12 cellular contexts compared by ENCODE assay signal in the genomic region with DNA sequence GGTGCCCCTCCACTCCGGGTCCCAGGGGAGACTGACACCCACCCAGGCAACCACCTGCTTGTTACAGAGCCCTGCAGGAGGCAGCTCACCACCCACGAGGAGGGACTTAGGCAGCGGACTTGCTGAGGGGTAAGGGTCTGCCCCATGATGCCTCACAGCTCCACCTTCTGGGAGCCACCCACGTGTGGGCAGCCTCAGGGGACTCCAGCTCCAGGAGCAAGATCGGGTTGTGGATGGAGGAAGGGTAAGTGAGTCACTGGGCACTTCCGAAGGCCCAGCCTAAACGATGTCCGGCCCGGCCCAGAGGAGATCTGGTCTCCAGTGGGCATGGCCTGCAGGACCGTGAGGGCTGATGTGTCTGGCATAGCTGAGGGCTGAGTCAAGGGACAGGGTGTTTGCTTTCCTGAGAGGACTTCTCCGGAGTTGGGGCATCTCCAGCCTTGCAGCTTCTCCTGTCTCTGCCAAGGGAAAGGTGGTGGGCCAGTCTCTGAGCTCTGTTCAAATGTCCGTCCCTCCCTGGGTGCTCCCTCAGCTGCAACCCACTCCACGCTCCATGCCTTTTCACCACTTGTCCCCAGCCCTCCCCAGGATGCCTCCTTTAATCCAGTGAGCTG. TPM values are rescaled to one million over a fixed set of nuclear protein-coding genes. Genes with fewer than 3 reads are reported as not detected.
DNase-seq lines count a peak whose midpoint lies in the region; ATAC-seq, FAIRE-seq and TF ChIP-seq lines count a peak whose summit lies in the region.
"Had no signal": no experiment of that assay in that cellular context is flagged by ENCODE, and none has a peak within 500 bp of the region (broad histone marks: within the 10 kb centered on the region; RNA-seq: fewer than 3 reads in every experiment).

No MANE protein-coding gene starts in this region.

- no peak overlapping the region for H3K27ac ChIP-seq in HepG2 (ENCODE audit: extremely low read length, insufficient read depth, low read length)

- TF ChIP-seq CTCF in HepG2 (CRISPR knock-in tag; IDR thresholded peaks at IDR 0.05): no peak

- no peak overlapping the region for H3K27ac Mint-ChIP-seq in natural killer cell treated with Interleukin-12 subunit alpha and Interleukin-12 subunit beta and Interleukin-15 and Interleukin-18, amount 100 ng/mL, for 72 hours
- H3K27ac Mint-ChIP-seq: activated B cell treated with CpG ODN at 0.5 μM for 24 hours had no signal

- no peaks in the 10 kb centered on the region for H3K36me3 Mint-ChIP-seq in natural killer cell treated with Interleukin-12 subunit alpha and Interleukin-12 subunit beta and Interleukin-15 and Interleukin-18, amount 100 ng/mL, for 72 hours
- H3K36me3 Mint-ChIP-seq: brain had no signal

- H2AFZ ChIP-seq in HepG2 (ENCODE audit: low read length): no peak overlapping the region

- H3K4me1 Mint-ChIP-seq in natural killer cell treated with Interleukin-12 subunit alpha and Interleukin-12 subunit beta and Interleukin-15 and Interleukin-18, amount 100 ng/mL, for 72 hours (ENCODE audit: low read depth in 2 of 2): peaks cover 7 to 10% of the 10 kb centered on the region in 2 donors

- peaks cover 3 to 27% of the 10 kb centered on the region in 2 experiments; a peak in 3 of 5 replicates for H3K27me3 ChIP-seq in HepG2 (ENCODE audit: control insufficient read depth in 1 of 2, insufficient read depth in 2 of 2, low read length in 2 of 2)

- no peaks in the 10 kb centered on the region for H4K20me1 ChIP-seq in HepG2 (ENCODE audit: insufficient read depth, low read length)

- CTCF ChIA-PET in HepG2 (lab: Yijun Ruan, JAX; ENCODE audit: low intra/inter-chr PET ratio, low total read pairs): interaction anchor here (1.3 to 3.5 kb wide), 4 partner anchors 32 to 104 kb away, joined by 5 to 39 read pairs (median 17); a partner anchor contains a TSS

- H3K4me1 ChIP-seq in HepG2 (ENCODE audit: insufficient read depth, low read length): peaks cover 28% of the 10 kb centered on the region

- H3K4me3 Mint-ChIP-seq in natural killer cell treated with Interleukin-12 subunit alpha and Interleukin-12 subunit beta and Interleukin-15 and Interleukin-18, amount 100 ng/mL, for 72 hours: no peak overlapping the region
- H3K4me3 Mint-ChIP-seq: brain had no signal

- no peaks in the 10 kb centered on the region for H3K36me3 ChIP-seq in HepG2 (replicated peaks in 1 of 2; ENCODE audit: control insufficient read depth in 1 of 2, insufficient read depth in 2 of 2, low read length in 2 of 2)

- no peaks in the 10 kb centered on the region for H3K79me2 ChIP-seq in HepG2 (ENCODE audit: insufficient read depth, low read length)

- intact Hi-C loops in HepG2 (cut with micrococcal nuclease; ENCODE audit: unreplicated experiment): loop anchor here (1.0 kb wide), 2 partner anchors 57 to 104 kb away; no protein-coding TSS in a partner anchor

- WGBS in HepG2 (ENCODE audit: low lambda C conversion rate): 60% methylated on average over 1 of the region's 13 CpGs

- no peak overlapping the region for H3K4me3 ChIP-seq in HepG2 (replicated peaks in 1 of 3; ENCODE audit: insufficient read depth in 1 of 3, low read depth in 2 of 3, low read length in 3 of 3)

- peak; percentile 54 for DNase-seq in activated CD8-positive, alpha-beta memory T cell treated with anti-CD3 and anti-CD28 coated beads, Interleukin-2, amount 50 U/mL, for 48 hours
- no peak for DNase-seq in activated CD8-positive, alpha-beta memory T cell treated with anti-CD3 and anti-CD28 coated beads for 24 hours
- peak; percentile 58 for DNase-seq in amniotic stem cell (lab: John Stamatoyannopoulos, UW)
- no peak for DNase-seq in HepG2 (ENCODE audit: low spot score)
- peak; percentile 58 for DNase-seq in urothelium cell line (ENCODE audit: low spot score)
- DNase-seq in natural killer cell treated with Interleukin-12 subunit alpha and Interleukin-12 subunit beta and Interleukin-15 and Interleukin-18, amount 100 ng/mL, for 72 hours (ENCODE audit: low spot score): no peak
- no peak for DNase-seq in NCI-H187 treated with DMSO at 0.1 percent for 48 hours (lab: John Stamatoyannopoulos, UW)

- BruUV-seq in HepG2 (replicated peaks; lab: Mats Ljungman, UMichigan): no TSS peak

- H3K4me2 ChIP-seq in HepG2 (ENCODE audit: low read depth, low read length): no peak overlapping the region

- POLR2A ChIA-PET in HepG2 (lab: Yijun Ruan, JAX): no interaction called here

- TF ChIP-seq EP300 in HepG2 (IDR thresholded peaks at IDR 0.05; ENCODE audit: low read depth in 2 of 2, low read length in 2 of 2) (no peak), HepG2 (CRISPR knock-in tag; IDR thresholded peaks at IDR 0.05; ENCODE audit: borderline replicate concordance) (no peak)

- H3K9me3 ChIP-seq in HepG2 (ENCODE audit: low read length): no peaks in the 10 kb centered on the region

- no peak for TF ChIP-seq POLR2A in HepG2 (IDR thresholded peaks at IDR 0.05; ENCODE audit: insufficient read depth in 1 of 2, low read depth in 2 of 2, low read length in 2 of 2)

- ATAC-seq in HepG2 (peak; percentile 17), GM19324 (IDR thresholded peaks at IDR 0.05; ENCODE audit: low FRiP score, unreplicated experiment) (no peak)
- ATAC-seq in natural killer cell treated with Interleukin-12 subunit alpha and Interleukin-12 subunit beta and Interleukin-15 and Interleukin-18, amount 100 ng/mL, for 72 hours: no peak

- H3K27me3 Mint-ChIP-seq in natural killer cell treated with Interleukin-12 subunit alpha and Interleukin-12 subunit beta and Interleukin-15 and Interleukin-18, amount 100 ng/mL, for 72 hours: peaks cover 9 to 21% of the 10 kb centered on the region in 2 donors
- H3K27me3 Mint-ChIP-seq: activated B cell treated with CpG ODN at 0.5 μM for 24 hours had no signal

- in situ Hi-C loops in HepG2 (cut with HindIII; ENCODE audit: extremely low pct_ligation_motif_present, low pct_unique_long_range_greater_than_20kb): loop anchor here (5.0 kb wide), 2 partner anchors 52 to 102 kb away; no protein-coding TSS in a partner anchor

- H3K9ac ChIP-seq in HepG2 (ENCODE audit: insufficient read depth, low read depth, low read length): no peak overlapping the region

- H3K9me3 Mint-ChIP-seq in natural killer cell treated with Interleukin-12 subunit alpha and Interleukin-12 subunit beta and Interleukin-15 and Interleukin-18, amount 100 ng/mL, for 72 hours: no peaks in the 10 kb centered on the region
- H3K9me3 Mint-ChIP-seq: activated B cell treated with CpG ODN at 0.5 μM for 24 hours had no signal

- no peak for TF ChIP-seq RAD21 in HepG2 (CRISPR knock-in tag; IDR thresholded peaks at IDR 0.05)

- FAIRE-seq in HepG2 (lab: Jason Lieb, UNC): no peak
- no peak for FAIRE-seq in urothelium cell line (lab: Jason Lieb, UNC)
- FAIRE-seq: A204.1, islet of Langerhans had no signal

RNA-seq across cellular contexts. Expression of a gene that starts 32.3 kb away (rescaled TPM):
- total RNA-seq in HepG2 (2016; rRNA removed; fragmentation: Illumina TruSeq; extraction: Trizol): 3.0 and 3.1 TPM in 2 replicates
- 0.71 and 0.91 TPM in 2 replicates for total RNA-seq in HepG2 (2016; cell fraction: cytosol; rRNA removed; fragmentation: Illumina TruSeq; extraction: Trizol; ENCODE audit: low read depth)
- total RNA-seq in HepG2 (2016; cell fraction: insoluble cytoplasmic fraction; rRNA removed; fragmentation: Illumina TruSeq; extraction: Trizol): 2.6 and 3.4 TPM in 2 replicates
- total RNA-seq in HepG2 (2016; cell fraction: membrane; rRNA removed; fragmentation: Illumina TruSeq; extraction: Trizol): 2.5 and 3.7 TPM in 2 replicates
- 2.9 and 3.2 TPM in 2 replicates for total RNA-seq in HepG2 (2016; cell fraction: nucleus; rRNA removed; fragmentation: Illumina TruSeq; extraction: Trizol)
- 0.95 and 1.6 TPM in 2 replicates for polyA plus RNA-seq in HepG2 (2011; rRNA removed)
- polyA plus RNA-seq in HepG2 (2011; cell fraction: cytosol; rRNA removed): 1.0 and 1.1 TPM in 2 replicates
- 1.6 TPM in 2 replicates for polyA plus RNA-seq in HepG2 (2011; cell fraction: nucleus; rRNA removed)
- 0.24 and 0.47 TPM in 2 replicates for polyA plus RNA-seq in HepG2 (2012)
- polyA plus RNA-seq in HepG2 (2016; cell fraction: cytosol; fragmentation: Illumina TruSeq; extraction: Trizol; ENCODE audit: low read depth): 0.67 and 1.3 TPM in 2 replicates
- 2.5 and 3.0 TPM in 2 replicates for polyA plus RNA-seq in HepG2 (2016; cell fraction: insoluble cytoplasmic fraction; fragmentation: Illumina TruSeq; extraction: Trizol; ENCODE audit: low read depth)
- 2.0 and 2.3 TPM in 2 replicates for polyA plus RNA-seq in HepG2 (2016; cell fraction: membrane; fragmentation: Illumina TruSeq; extraction: Trizol; ENCODE audit: low read depth)
- polyA plus RNA-seq in HepG2 (2016; cell fraction: nucleus; fragmentation: Illumina TruSeq; extraction: Trizol; ENCODE audit: insufficient read depth, low read depth): 2.1 and 3.2 TPM in 2 replicates
- 1.4 and 2.5 TPM in 2 replicates for polyA minus RNA-seq in HepG2 (2011; rRNA and poly(A)+ RNA removed; ENCODE audit: low replicate concordance)
- 0.49 and 1.5 TPM in 2 replicates for polyA minus RNA-seq in HepG2 (2011; cell fraction: cytosol; rRNA and poly(A)+ RNA removed)
- 0.77 and 1.1 TPM in 2 replicates for polyA minus RNA-seq in HepG2 (2011; cell fraction: nucleus; rRNA and poly(A)+ RNA removed)
- under 1 TPM in 1 of 2 donors, not detected in 1; 0.20 TPM for total RNA-seq in natural killer cell treated with Interleukin-12 subunit alpha and Interleukin-12 subunit beta and Interleukin-15 and Interleukin-18, amount 100 ng/mL, for 72 hours

RNA-seq across cellular contexts. Expression of a gene that starts 43.7 kb away (rescaled TPM):
- total RNA-seq in HepG2 (2016; rRNA removed; fragmentation: Illumina TruSeq; extraction: Trizol): 20.5 and 23.6 TPM in 2 replicates
- total RNA-seq in HepG2 (2016; cell fraction: cytosol; rRNA removed; fragmentation: Illumina TruSeq; extraction: Trizol; ENCODE audit: low read depth): 36.4 and 45.6 TPM in 2 replicates
- 17.9 and 25.0 TPM in 2 replicates for total RNA-seq in HepG2 (2016; cell fraction: insoluble cytoplasmic fraction; rRNA removed; fragmentation: Illumina TruSeq; extraction: Trizol)
- total RNA-seq in HepG2 (2016; cell fraction: membrane; rRNA removed; fragmentation: Illumina TruSeq; extraction: Trizol): 23.5 and 26.3 TPM in 2 replicates
- 28.1 and 35.4 TPM in 2 replicates for total RNA-seq in HepG2 (2016; cell fraction: nucleus; rRNA removed; fragmentation: Illumina TruSeq; extraction: Trizol)
- polyA plus RNA-seq in HepG2 (2011; rRNA removed): 24.6 and 24.8 TPM in 2 replicates
- 14.0 and 18.1 TPM in 2 replicates for polyA plus RNA-seq in HepG2 (2011; cell fraction: cytosol; rRNA removed)
- 32.8 and 33.0 TPM in 2 replicates for polyA plus RNA-seq in HepG2 (2011; cell fraction: nucleus; rRNA removed)
- polyA plus RNA-seq in HepG2 (2012): 20.0 and 26.1 TPM in 2 replicates
- polyA plus RNA-seq in HepG2 (2016; cell fraction: cytosol; fragmentation: Illumina TruSeq; extraction: Trizol; ENCODE audit: low read depth): 8.8 and 9.5 TPM in 2 replicates
- 27.6 and 28.5 TPM in 2 replicates for polyA plus RNA-seq in HepG2 (2016; cell fraction: insoluble cytoplasmic fraction; fragmentation: Illumina TruSeq; extraction: Trizol; ENCODE audit: low read depth)
- 18.7 and 19.6 TPM in 2 replicates for polyA plus RNA-seq in HepG2 (2016; cell fraction: membrane; fragmentation: Illumina TruSeq; extraction: Trizol; ENCODE audit: low read depth)
- 50.7 and 53.8 TPM in 2 replicates for polyA plus RNA-seq in HepG2 (2016; cell fraction: nucleus; fragmentation: Illumina TruSeq; extraction: Trizol; ENCODE audit: insufficient read depth, low read depth)
- 9.0 and 22.4 TPM in 2 replicates for polyA minus RNA-seq in HepG2 (2011; rRNA and poly(A)+ RNA removed; ENCODE audit: low replicate concordance)
- 21.3 and 25.2 TPM in 2 replicates for polyA minus RNA-seq in HepG2 (2011; cell fraction: cytosol; rRNA and poly(A)+ RNA removed)
- polyA minus RNA-seq in HepG2 (2011; cell fraction: nucleus; rRNA and poly(A)+ RNA removed): 51.1 and 62.9 TPM in 2 replicates
- total RNA-seq in natural killer cell treated with Interleukin-12 subunit alpha and Interleukin-12 subunit beta and Interleukin-15 and Interleukin-18, amount 100 ng/mL, for 72 hours: 10 to 100 TPM; 58.8 to 77.3 TPM

Comparison
In these comparisons a context has a peak if more than half of its experiments do, and no peak if none do; other contexts are left out.
1. DNase-seq: peak in activated CD8-positive, alpha-beta memory T cell treated with anti-CD3 and anti-CD28 coated beads, Interleukin-2, amount 50 U/mL, for 48 hours (single experiment), amniotic stem cell (single experiment) and urothelium cell line (single experiment); none in activated CD8-positive, alpha-beta memory T cell treated with anti-CD3 and anti-CD28 coated beads for 24 hours (single experiment), HepG2 (single experiment), natural killer cell treated with Interleukin-12 subunit alpha and Interleukin-12 subunit beta and Interleukin-15 and Interleukin-18, amount 100 ng/mL, for 72 hours (single experiment) and NCI-H187 treated with DMSO at 0.1 percent for 48 hours (single experiment).